In genomic region chr1:208737922-208738321, GRCh38 we compare ENCODE assay signal across 15 cellular contexts.
DNase-seq lines count a peak whose midpoint lies in the region; ATAC-seq and TF ChIP-seq lines count a peak whose summit lies in the region.
"Had no signal": no experiment of that assay in that cellular context is flagged by ENCODE, and none has a peak within 500 bp of the region (broad histone marks: within the 10 kb centered on the region; RNA-seq: fewer than 3 reads in every experiment).

No MANE protein-coding gene starts in this region.

- no peak for DNase-seq in T-helper 2 cell treated with Interferon-gamma antibody and Interleukin-4, amounts not matched to agents 5 μg/mL and 100 μg/mL, for 36 hours (ENCODE audit: low spot score)
- DNase-seq in posterior cingulate gyrus: no peak
- no peak for DNase-seq in NCI-H146 (lab: John Stamatoyannopoulos, UW)
- no peak for DNase-seq in anterior cingulate cortex (lab: John Stamatoyannopoulos, UW)
- DNase-seq: activated CD8-positive, alpha-beta memory T cell treated with anti-CD3 and anti-CD28 coated beads, Interleukin-2, amount 10 ng/mL, durations not matched to agents 7 days and 5 days; EL; mesenchymal stem cell; NCI-H1105 treated with DMSO at 0.1 percent for 48 hours; stimulated activated naive CD4-positive, alpha-beta T cell had no signal

- H3K79me2 ChIP-seq in KMS-11 (ENCODE audit: insufficient read depth, low read depth): no peaks in the 10 kb centered on the region
- H3K79me2 ChIP-seq: parathyroid adenoma had no signal

- no peak overlapping the region for H3K27ac Mint-ChIP-seq in T-helper 2 cell treated with Interferon-gamma antibody and Interleukin-4, amounts not matched to agents 5 μg/mL and 100 μg/mL, for 36 hours
- H3K27ac Mint-ChIP-seq: activated CD8-positive, alpha-beta memory T cell treated with anti-CD3 and anti-CD28 coated beads, Interleukin-2, amount 10 ng/mL, durations not matched to agents 7 days and 5 days; B cell had no signal

- no peak overlapping the region for H3K4me3 Mint-ChIP-seq in T-helper 2 cell treated with Interferon-gamma antibody and Interleukin-4, amounts not matched to agents 5 μg/mL and 100 μg/mL, for 36 hours
- H3K4me3 Mint-ChIP-seq: activated CD8-positive, alpha-beta memory T cell treated with anti-CD3 and anti-CD28 coated beads, Interleukin-2, amount 10 ng/mL, durations not matched to agents 7 days and 5 days; B cell had no signal

- no peak overlapping the region for H3K9ac ChIP-seq in KMS-11
- H3K9ac ChIP-seq: parathyroid adenoma had no signal

- peaks cover 20% of the 10 kb centered on the region for H3K4me1 ChIP-seq in KMS-11 (ENCODE audit: low read depth, poor library complexity, severe bottlenecking)
- H3K4me1 ChIP-seq: parathyroid adenoma had no signal

- H4K20me1 ChIP-seq in KMS-11 (ENCODE audit: insufficient read depth): no peaks in the 10 kb centered on the region

- peak; percentile 45; the same call in 1 of the 2 replicates for TF ChIP-seq CTCF in KMS-11 (conservative IDR thresholded peaks at IDR 0.05; ENCODE audit: low read depth, low read length)

- ATAC-seq in GM18498 (IDR thresholded peaks at IDR 0.05; ENCODE audit: unreplicated experiment): peak; percentile 86
- peak; percentile 69 for ATAC-seq in GM21360 (IDR thresholded peaks at IDR 0.05; ENCODE audit: unreplicated experiment)
- ATAC-seq in HG02885 (IDR thresholded peaks at IDR 0.05; ENCODE audit: poor library complexity, unreplicated experiment): peak; percentile 81
- ATAC-seq: activated CD8-positive, alpha-beta memory T cell treated with anti-CD3 and anti-CD28 coated beads, Interleukin-2, amount 10 ng/mL, durations not matched to agents 7 days and 5 days had no signal

- H3K9me3 Mint-ChIP-seq in T-helper 2 cell treated with Interferon-gamma antibody and Interleukin-4, amounts not matched to agents 5 μg/mL and 100 μg/mL, for 36 hours: no peaks in the 10 kb centered on the region

- H2AFZ ChIP-seq in KMS-11 (ENCODE audit: low read depth): peak overlapping the region; percentile 12; the same call in 1 of the 2 replicates
- H2AFZ ChIP-seq: parathyroid adenoma had no signal

- H3K4me1 Mint-ChIP-seq in T-helper 2 cell treated with Interferon-gamma antibody and Interleukin-4, amounts not matched to agents 5 μg/mL and 100 μg/mL, for 36 hours (ENCODE audit: low read depth): peaks cover 2% of the 10 kb centered on the region
- H3K4me1 Mint-ChIP-seq: activated CD8-positive, alpha-beta memory T cell treated with anti-CD3 and anti-CD28 coated beads, Interleukin-2, amount 10 ng/mL, durations not matched to agents 7 days and 5 days; B cell had no signal

- intact Hi-C loops in posterior cingulate gyrus (cut with DNase I): no loop called here

- no peaks in the 10 kb centered on the region for H3K36me3 Mint-ChIP-seq in T-helper 2 cell treated with Interferon-gamma antibody and Interleukin-4, amounts not matched to agents 5 μg/mL and 100 μg/mL, for 36 hours (ENCODE audit: low read depth)
- H3K36me3 Mint-ChIP-seq: activated CD8-positive, alpha-beta memory T cell treated with anti-CD3 and anti-CD28 coated beads, Interleukin-2, amount 10 ng/mL, durations not matched to agents 7 days and 5 days had no signal

- no peaks in the 10 kb centered on the region for H3K27me3 ChIP-seq in KMS-11 (ENCODE audit: insufficient read depth, low read depth)

- H3K4me3 ChIP-seq in KMS-11 (IDR thresholded peaks at IDR 0.05; ENCODE audit: insufficient read depth, low read depth, low read length): no peak overlapping the region

- peak overlapping the region; percentile 17; the same call in 1 of the 2 replicates for H3K4me2 ChIP-seq in KMS-11

- no peaks in the 10 kb centered on the region for H3K36me3 ChIP-seq in KMS-11 (ENCODE audit: insufficient read depth)

- no peak overlapping the region for H3K27ac ChIP-seq in KMS-11
- H3K27ac ChIP-seq: parathyroid adenoma had no signal

- peaks cover 3% of the 10 kb centered on the region for H3K27me3 Mint-ChIP-seq in T-helper 2 cell treated with Interferon-gamma antibody and Interleukin-4, amounts not matched to agents 5 μg/mL and 100 μg/mL, for 36 hours (ENCODE audit: low read depth)
- H3K27me3 Mint-ChIP-seq: activated CD8-positive, alpha-beta memory T cell treated with anti-CD3 and anti-CD28 coated beads, Interleukin-2, amount 10 ng/mL, durations not matched to agents 7 days and 5 days; B cell had no signal
